ENCODE assay signal across 5 cellular contexts in the genomic region with DNA sequence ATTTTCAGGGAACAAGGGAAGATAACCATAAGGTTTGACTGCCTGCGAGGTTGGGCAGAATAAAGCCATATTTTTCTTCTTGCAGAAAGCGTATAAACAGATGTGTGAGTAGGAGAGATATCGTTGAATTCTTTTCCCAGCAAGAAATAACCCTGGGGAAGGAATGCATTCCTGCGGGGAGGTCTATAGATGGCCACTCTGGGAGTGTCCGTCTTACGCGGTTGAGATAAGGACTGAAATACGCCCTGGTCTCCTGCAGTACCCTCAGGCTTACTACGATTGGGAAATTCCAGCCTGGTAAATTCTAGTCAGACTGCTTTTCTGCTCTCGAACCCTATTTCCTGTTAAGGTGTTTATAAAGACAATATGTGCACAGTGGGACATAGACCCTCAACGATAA.
"Had no signal": no experiment of that assay in that cellular context is flagged by ENCODE, and none has a peak within 500 bp of the region (broad histone marks: within the 10 kb centered on the region; RNA-seq: fewer than 3 reads in every experiment).

No MANE protein-coding gene starts in this region.

- H3K4me3 Mint-ChIP-seq: GM23338, H9 had no signal

- H3K4me1 Mint-ChIP-seq: GM23338, H9 had no signal

- H3K4me3 ChIP-seq: GM23338, K562 had no signal

- DNase-seq: H9, HCEC 1CT, IMR-90 had no signal

- H3K27ac Mint-ChIP-seq: GM23338, H9 had no signal

- H2AFZ ChIP-seq: GM23338 had no signal

- H3K4me2 ChIP-seq: GM23338 had no signal
